In the genomic region with DNA sequence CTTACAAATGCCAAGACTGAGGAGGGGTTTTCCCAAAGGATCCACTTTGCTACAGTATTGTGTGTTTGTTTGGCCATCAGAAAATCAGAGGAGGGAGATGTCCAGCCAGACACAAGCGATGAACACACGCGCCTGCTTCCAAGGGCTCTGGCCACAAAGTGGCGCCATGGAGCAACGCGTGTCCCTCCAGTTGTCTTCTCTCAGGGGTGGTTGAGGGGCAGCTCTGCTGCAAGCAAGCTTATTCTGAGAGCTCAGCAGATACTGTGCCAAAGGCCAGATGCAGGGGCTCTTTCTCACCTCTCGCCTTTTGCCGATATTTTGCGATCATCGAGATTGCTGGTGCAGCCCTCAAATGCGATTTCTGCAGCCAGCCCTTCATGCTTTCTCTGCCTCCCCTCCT, we compare ENCODE assay signal across 8 cellular contexts.
DNase-seq lines count a peak whose midpoint lies in the region; ATAC-seq, FAIRE-seq and TF ChIP-seq lines count a peak whose summit lies in the region.

No MANE protein-coding gene starts in this region.

- RAD21 ChIA-PET in HCT116 (lab: Charles Lee; ENCODE audit: low non-redundant PET in 1 of 2, low total read pairs in 2 of 2, uncharacterized antibody in 2 of 2, unreplicated experiment in 2 of 2) (no interaction called here), GM12878 (lab: Charles Lee; ENCODE audit: unreplicated experiment) (no interaction called here)

- no TSS peak for BruUV-seq in HCT116 (replicated peaks; lab: Mats Ljungman, UMichigan)
- no TSS peak for BruUV-seq in GM12878 (replicated peaks; lab: Mats Ljungman, UMichigan)

- H3K4me3 ChIP-seq in AG09309 (ENCODE audit: control insufficient read depth, low read depth, low read length) (no peak overlapping the region), HCT116 (replicated peaks in 1 of 2; ENCODE audit: low read depth in 1 of 2, low read length in 2 of 2) (no peak overlapping the region), GM12878 (no peak overlapping the region)

- intact Hi-C loops in HCT116 (cut with micrococcal nuclease) (no loop called here), GM12878 (cut with micrococcal nuclease; ENCODE audit: unreplicated experiment) (no loop called here)

- TF ChIP-seq POLR2A in HCT116 (IDR thresholded peaks at IDR 0.05; ENCODE audit: borderline replicate concordance, extremely low read depth, insufficient read depth, insufficient read length) (no peak), GM12878 (IDR thresholded peaks at IDR 0.05; ENCODE audit: low read depth, low read length) (no peak)

- H2AFZ ChIP-seq in HCT116 (ENCODE audit: low read depth, low read length, poor library complexity, severe bottlenecking) = no peak overlapping the region
- H2AFZ ChIP-seq in GM12878 (ENCODE audit: control insufficient read depth, low read depth, low read length) = no peak overlapping the region

- in situ Hi-C loops in GM12878 (cut with MboI) = no loop called here

- WGBS in GM12878 (ENCODE audit: insufficient coverage, insufficient replicate concordance, low lambda C conversion rate, missing lambda C conversion rate) = 58% methylated on average over 11 of the region's 11 CpGs

- TF ChIP-seq RAD21 in HCT116 (IDR thresholded peaks at IDR 0.05; ENCODE audit: low read depth) = peak; percentile 49
- TF ChIP-seq RAD21 in GM12878 (IDR thresholded peaks at IDR 0.05; ENCODE audit: insufficient read depth, low read depth, low read length) = no peak

- H3K4me1 ChIP-seq in HCT116 (ENCODE audit: control insufficient read depth in 1 of 2, insufficient read depth in 2 of 2, low read length in 2 of 2) (no peaks in the 10 kb centered on the region), GM12878 (ENCODE audit: control insufficient read depth, insufficient read depth, low read length) (no peaks in the 10 kb centered on the region)

- CTCF ChIA-PET in HCT116 (lab: Charles Lee) (no interaction called here), GM12878 (lab: Yijun Ruan, JAX) (no interaction called here)

- no peaks in the 10 kb centered on the region for H4K20me1 ChIP-seq in HCT116 (ENCODE audit: insufficient read depth)
- no peaks in the 10 kb centered on the region for H4K20me1 ChIP-seq in GM12878 (ENCODE audit: control insufficient read depth, insufficient read depth)

- no peak overlapping the region for H3K4me3 Mint-ChIP-seq in activated T-cell treated with anti-CD3 and anti-CD28 coated beads, Interleukin-2, amount 50 U/mL, for 4 hours

- no peaks in the 10 kb centered on the region for H3K27me3 ChIP-seq in HCT116 (ENCODE audit: insufficient read depth, low read length)
- no peaks in the 10 kb centered on the region; a peak in 1 of 4 replicates for H3K27me3 ChIP-seq in GM12878 (replicated peaks in 1 of 2; ENCODE audit: control insufficient read depth in 2 of 2, insufficient read depth in 2 of 2, low read length in 1 of 2)

- no peaks in the 10 kb centered on the region for H3K9me3 Mint-ChIP-seq in activated T-cell treated with anti-CD3 and anti-CD28 coated beads, Interleukin-2, amount 50 U/mL, for 4 hours

- POLR2A ChIA-PET in HCT116 (lab: Charles Lee) (no interaction called here), GM12878 (lab: Charles Lee) (no interaction called here)

- no peaks in the 10 kb centered on the region for H3K36me3 ChIP-seq in HCT116 (ENCODE audit: control insufficient read depth in 1 of 2, insufficient read depth in 2 of 2, low read length in 2 of 2)
- no peaks in the 10 kb centered on the region for H3K36me3 ChIP-seq in GM12878 (ENCODE audit: control insufficient read depth in 2 of 2, insufficient read depth in 2 of 2, low read length in 1 of 2)

- FAIRE-seq in GM12878 (lab: Jason Lieb, UNC) = no peak

- H3K27ac ChIP-seq in HCT116 (ENCODE audit: low read depth, low read length) (no peak overlapping the region), GM12878 (ENCODE audit: control insufficient read depth, insufficient read depth) (no peak overlapping the region)

- no peaks in the 10 kb centered on the region for H3K36me3 Mint-ChIP-seq in activated T-cell treated with anti-CD3 and anti-CD28 coated beads, Interleukin-2, amount 50 U/mL, for 4 hours (ENCODE audit: insufficient read depth)

- DNase-seq in AG09309 (ENCODE audit: low read depth) = no peak
- DNase-seq in HCT116 (ENCODE audit: low read depth, low spot score) = peak; percentile 18
- no peak for DNase-seq in GM12878 (ENCODE audit: low read depth, low spot score)
- DNase-seq in left kidney (ENCODE audit: low read depth, low spot score) = peak; percentile 58
- no peak for DNase-seq in activated T-cell treated with anti-CD3 and anti-CD28 coated beads, Interleukin-2, amount 50 U/mL, for 4 hours
- no peak for DNase-seq in activated effector memory CD4-positive, alpha-beta T cell treated with Interleukin-2 at 50 U/mL for 16 hours

- SMC1A ChIA-PET in GM12878 (lab: Charles Lee; ENCODE audit: uncharacterized antibody, unreplicated experiment) = no interaction called here

- ATAC-seq in HCT116 = peak; percentile 91
- 0 out of 3 replicates have a peak, but pooled peaks have one; percentile 28 for ATAC-seq in GM12878
- no peak for ATAC-seq in activated T-cell treated with anti-CD3 and anti-CD28 coated beads, Interleukin-2, amount 50 U/mL, for 4 hours
- no peak for ATAC-seq in HG03135 (IDR thresholded peaks at IDR 0.05; ENCODE audit: unreplicated experiment)
- no peak for ATAC-seq in HG03280 (IDR thresholded peaks at IDR 0.05; ENCODE audit: unreplicated experiment)

- TF ChIP-seq EP300 in GM12878 (IDR thresholded peaks at IDR 0.05; ENCODE audit: borderline replicate concordance in 1 of 2, control insufficient read depth in 1 of 2, low read depth in 2 of 2, low read length in 2 of 2) = no peak

- H3K27me3 Mint-ChIP-seq in activated T-cell treated with anti-CD3 and anti-CD28 coated beads, Interleukin-2, amount 50 U/mL, for 4 hours (ENCODE audit: low read depth) = peaks cover 4% of the 10 kb centered on the region

- H3K9ac ChIP-seq in HCT116 (ENCODE audit: low read length) (no peak overlapping the region), GM12878 (ENCODE audit: control insufficient read depth, insufficient read depth, low read length) (no peak overlapping the region)

- H3K4me2 ChIP-seq in HCT116 (ENCODE audit: low read length) (no peak overlapping the region), GM12878 (ENCODE audit: control insufficient read depth, insufficient read depth) (no peak overlapping the region)

- H3K4me1 Mint-ChIP-seq in activated T-cell treated with anti-CD3 and anti-CD28 coated beads, Interleukin-2, amount 50 U/mL, for 4 hours (ENCODE audit: low read depth) = no peaks in the 10 kb centered on the region

- H3K9me3 ChIP-seq in HCT116 (ENCODE audit: control insufficient read depth in 1 of 2, insufficient read depth in 1 of 2, low read depth in 1 of 2, low read length in 2 of 2) = no peaks in the 10 kb centered on the region
- no peaks in the 10 kb centered on the region for H3K9me3 ChIP-seq in GM12878 (replicated peaks; ENCODE audit: control insufficient read depth, insufficient read depth, low read length)

- H3K9me2 ChIP-seq in HCT116 (ENCODE audit: insufficient read depth) = no peaks in the 10 kb centered on the region

- H3K79me2 ChIP-seq in HCT116 (ENCODE audit: insufficient read depth, low read length) (no peaks in the 10 kb centered on the region), GM12878 (ENCODE audit: control insufficient read depth, insufficient read depth, low read length) (no peaks in the 10 kb centered on the region)

- TF ChIP-seq CTCF in AG09309 (IDR thresholded peaks at IDR 0.05; ENCODE audit: control insufficient read depth, insufficient read depth, low read depth, low read length, missing control alignments) (peak; percentile 25), HCT116 (IDR thresholded peaks at IDR 0.05 in 2 of 3, conservative IDR thresholded peaks at IDR 0.05 in 1 of 3; ENCODE audit: borderline replicate concordance in 1 of 3, insufficient read depth in 1 of 3, low read depth in 2 of 3, low read length in 2 of 3) (peak; percentile 34 to 67 (median 56); a peak in 5 of 6 replicates), GM12878 (IDR thresholded peaks at IDR 0.05 in 2 of 3, conservative IDR thresholded peaks at IDR 0.05 in 1 of 3; ENCODE audit: control insufficient read depth in 2 of 3, extremely low read depth in 1 of 3, insufficient read depth in 1 of 3, low read depth in 3 of 3, low read length in 3 of 3) (peak; percentile 22 to 33 (median 29); a peak in 4 of 6 replicates)

TF ChIP-seq in HCT116, 20 proteins besides CTCF, POLR2A, EP300 and RAD21 (continues in another document):
- TF ChIP-seq, protein P1, sequence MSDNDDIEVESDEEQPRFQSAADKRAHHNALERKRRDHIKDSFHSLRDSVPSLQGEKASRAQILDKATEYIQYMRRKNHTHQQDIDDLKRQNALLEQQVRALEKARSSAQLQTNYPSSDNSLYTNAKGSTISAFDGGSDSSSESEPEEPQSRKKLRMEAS (IDR thresholded peaks at IDR 0.05) = no peak
- TF ChIP-seq EZH2phosphoT487 (IDR thresholded peaks at IDR 0.05; ENCODE audit: borderline replicate concordance) = no peak
- no peak for TF ChIP-seq ZFX (IDR thresholded peaks at IDR 0.05)
- no peak for TF ChIP-seq EGR1 (IDR thresholded peaks at IDR 0.05; ENCODE audit: low read depth)
- TF ChIP-seq CEBPB (IDR thresholded peaks at IDR 0.05; ENCODE audit: low read depth) = no peak
- no peak for TF ChIP-seq SRF (IDR thresholded peaks at IDR 0.05; ENCODE audit: low read depth)
- TF ChIP-seq, protein P2, sequence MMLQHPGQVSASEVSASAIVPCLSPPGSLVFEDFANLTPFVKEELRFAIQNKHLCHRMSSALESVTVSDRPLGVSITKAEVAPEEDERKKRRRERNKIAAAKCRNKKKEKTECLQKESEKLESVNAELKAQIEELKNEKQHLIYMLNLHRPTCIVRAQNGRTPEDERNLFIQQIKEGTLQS (IDR thresholded peaks at IDR 0.05) = no peak
- TF ChIP-seq FOSL1 (IDR thresholded peaks at IDR 0.05; ENCODE audit: low read depth) = no peak

TF ChIP-seq in GM12878, 131 proteins besides CTCF, POLR2A, EP300 and RAD21 (continues in another document):
- TF ChIP-seq STAT1 (conservative IDR thresholded peaks at IDR 0.05) (no peak), WRNIP1 (IDR thresholded peaks at IDR 0.05; ENCODE audit: borderline replicate concordance, low read depth, low read length) (no peak), ZSCAN29 (IDR thresholded peaks at IDR 0.05) (no peak), EED (IDR thresholded peaks at IDR 0.05; ENCODE audit: low read depth) (no peak), FOXK2 (IDR thresholded peaks at IDR 0.05) (no peak), BHLHE40 (IDR thresholded peaks at IDR 0.05; ENCODE audit: borderline replicate concordance in 1 of 2, low read depth in 2 of 2, low read length in 1 of 2) (no peak)

Comparison
In these comparisons a context has a peak if more than half of its experiments do, and no peak if none do; other contexts are left out.
1. DNase-seq: peak in HCT116 (single experiment) and left kidney (single experiment); none in AG09309 (single experiment), GM12878 (single experiment), activated T-cell treated with anti-CD3 and anti-CD28 coated beads, Interleukin-2, amount 50 U/mL, for 4 hours (single experiment) and activated effector memory CD4-positive, alpha-beta T cell treated with Interleukin-2 at 50 U/mL for 16 hours (single experiment).
2. ATAC-seq: peak in HCT116 (single experiment) and GM12878 (single experiment); none in activated T-cell treated with anti-CD3 and anti-CD28 coated beads, Interleukin-2, amount 50 U/mL, for 4 hours (0 of 2), HG03135 (single experiment) and HG03280 (single experiment).
3. Peak in every context shown above with its lines, with median percentiles within 50 percentile points of each other: CTCF ChIP-seq.